In the genomic region with DNA sequence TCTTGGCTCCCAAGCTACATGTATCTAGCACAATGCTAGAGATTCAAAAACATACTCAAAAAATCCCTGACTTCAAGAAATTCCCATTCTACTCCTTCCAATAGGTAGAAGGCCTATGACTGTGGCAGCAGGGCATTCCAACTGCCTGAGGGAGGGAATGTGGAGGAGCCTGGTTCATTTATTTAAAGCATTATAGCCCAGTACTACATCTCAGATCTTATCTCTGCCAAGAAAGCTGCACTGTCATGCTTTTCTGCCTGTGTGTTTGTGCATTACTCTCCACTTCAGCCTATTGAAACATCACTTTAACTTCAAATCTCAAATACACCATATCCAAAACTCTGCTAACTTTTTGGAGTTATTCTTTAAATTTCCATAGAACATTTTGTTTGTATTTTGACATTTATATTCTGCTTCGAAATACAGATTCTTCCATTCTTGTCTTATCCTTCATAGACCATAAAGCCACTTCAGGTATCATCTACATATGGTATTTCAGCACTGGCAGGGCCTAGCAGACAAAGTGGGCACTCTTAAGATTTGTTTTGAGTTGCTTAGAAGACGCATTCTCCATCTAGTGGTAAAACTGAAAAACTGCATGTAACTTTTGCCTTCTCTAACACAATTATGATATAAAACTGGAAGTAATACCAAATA, we compare ENCODE assay signal across 8 cellular contexts. TPM values are rescaled to one million over a fixed set of nuclear protein-coding genes. Genes with fewer than 3 reads are reported as not detected.
DNase-seq lines count a peak whose midpoint lies in the region; ATAC-seq, FAIRE-seq and TF ChIP-seq lines count a peak whose summit lies in the region.

No MANE protein-coding gene starts in this region.

- H3K4me2 ChIP-seq in PC-9 = peak overlapping the region; percentile 18; the same call in 1 of the 2 replicates

- peaks cover 5% of the 10 kb centered on the region for H3K9me3 Mint-ChIP-seq in mesothelial cell of epicardium
- no peaks in the 10 kb centered on the region for H3K9me3 Mint-ChIP-seq in activated T-cell treated with anti-CD3 and anti-CD28 coated beads, Interleukin-2, amount 50 U/mL, for 24 hours

- no peak overlapping the region for H3K4me3 ChIP-seq in PC-9
- H3K4me3 ChIP-seq in dorsolateral prefrontal cortex = no peak overlapping the region

- H3K4me1 ChIP-seq in PC-9 (replicated peaks; ENCODE audit: insufficient read depth) = no peaks in the 10 kb centered on the region; the same call in 1 of the 2 replicates

- H3K36me3 ChIP-seq in PC-9 (ENCODE audit: low read depth) = no peaks in the 10 kb centered on the region

- H3K27ac ChIP-seq in PC-9 (peak overlapping the region; percentile 46), dorsolateral prefrontal cortex (no peak overlapping the region)

- FAIRE-seq in A204.1 (lab: Jason Lieb, UNC) (peak; percentile 97), G401.6 (lab: Jason Lieb, UNC) (peak; percentile 97)

- peaks cover 3% of the 10 kb centered on the region; the same call in 1 of the 2 replicates for H3F3A ChIP-seq in PC-9 (ENCODE audit: insufficient read depth, low read depth)

- H3K27me3 Mint-ChIP-seq in mesothelial cell of epicardium (ENCODE audit: low read depth) = no peaks in the 10 kb centered on the region
- no peaks in the 10 kb centered on the region for H3K27me3 Mint-ChIP-seq in activated T-cell treated with anti-CD3 and anti-CD28 coated beads, Interleukin-2, amount 50 U/mL, for 24 hours

- no peaks in the 10 kb centered on the region for H3K36me3 Mint-ChIP-seq in mesothelial cell of epicardium
- no peaks in the 10 kb centered on the region for H3K36me3 Mint-ChIP-seq in activated T-cell treated with anti-CD3 and anti-CD28 coated beads, Interleukin-2, amount 50 U/mL, for 24 hours (ENCODE audit: low read depth)

- H3K4me3 Mint-ChIP-seq in mesothelial cell of epicardium = no peak overlapping the region
- H3K4me3 Mint-ChIP-seq in activated T-cell treated with anti-CD3 and anti-CD28 coated beads, Interleukin-2, amount 50 U/mL, for 24 hours = no peak overlapping the region

- H3K4me1 Mint-ChIP-seq in mesothelial cell of epicardium = peaks cover 25% of the 10 kb centered on the region
- no peaks in the 10 kb centered on the region for H3K4me1 Mint-ChIP-seq in activated T-cell treated with anti-CD3 and anti-CD28 coated beads, Interleukin-2, amount 50 U/mL, for 24 hours (ENCODE audit: low read depth)

- intact Hi-C loops in PC-9 (cut with micrococcal nuclease; ENCODE audit: unreplicated experiment) (loop anchor here (2.0 to 5.0 kb wide), 2 partner anchors 40 to 60 kb away; a partner anchor contains a TSS), dorsolateral prefrontal cortex (cut with DNase I) (loop anchor here (5.0 to 10.0 kb wide), 2 partner anchors 60 to 398 kb away; a partner anchor contains a TSS)

- no peaks in the 10 kb centered on the region for H3K79me2 ChIP-seq in PC-9 (ENCODE audit: low read depth)

- DNase-seq in PC-9 (peak in 1 of 2 experiments; percentile 41), dorsolateral prefrontal cortex (no peak), mesothelial cell of epicardium (ENCODE audit: low spot score in 2 of 2, unreplicated experiment in 2 of 2) (no peak)
- DNase-seq in activated T-cell treated with anti-CD3 and anti-CD28 coated beads, Interleukin-2, amount 50 U/mL, for 24 hours = no peak

- POLR2A ChIA-PET in PC-9 (lab: Charles Lee; ENCODE audit: unreplicated experiment) = interaction anchor here (0.7 kb wide), 1 partner anchor 51 kb away, joined by 4 read pairs; no protein-coding TSS in a partner anchor

- no peaks in the 10 kb centered on the region for H3K9me3 ChIP-seq in PC-9 (ENCODE audit: insufficient read depth, low read depth)

- TF ChIP-seq CTCF in PC-9 (conservative IDR thresholded peaks at IDR 0.05) = peak; percentile 80
- TF ChIP-seq CTCF in dorsolateral prefrontal cortex (IDR thresholded peaks at IDR 0.05 in 54 of 56, conservative IDR thresholded peaks at IDR 0.05 in 2 of 56; ENCODE audit: low read depth in 1 of 56, partially characterized antibody in 56 of 56) = peak; percentile 54 to 94 (median 78)
- peak; percentile 84 for TF ChIP-seq CTCF in mesothelial cell of epicardium (IDR thresholded peaks at IDR 0.05; ENCODE audit: unreplicated experiment)

- no peaks in the 10 kb centered on the region for H3K27me3 ChIP-seq in PC-9 (ENCODE audit: insufficient read depth, low read depth)
- H3K27me3 ChIP-seq in dorsolateral prefrontal cortex = no peaks in the 10 kb centered on the region

- CTCF ChIA-PET in PC-9 (lab: Charles Lee) = interaction anchor here (0.5 to 0.6 kb wide), 3 partner anchors 33 to 270 kb away, joined by 3 read pairs; no protein-coding TSS in a partner anchor

- peak overlapping the region; percentile 92 for H3K27ac Mint-ChIP-seq in mesothelial cell of epicardium
- no peak overlapping the region for H3K27ac Mint-ChIP-seq in activated T-cell treated with anti-CD3 and anti-CD28 coated beads, Interleukin-2, amount 50 U/mL, for 24 hours

- no TSS peak for BruUV-seq in PC-9 (replicated peaks; lab: Mats Ljungman, UMichigan)

- no peaks in the 10 kb centered on the region for H3K9me2 ChIP-seq in PC-9 (ENCODE audit: insufficient read depth)

- H2AFZ ChIP-seq in PC-9 = no peak overlapping the region

- ATAC-seq in HG03175 (IDR thresholded peaks at IDR 0.05; ENCODE audit: unreplicated experiment) (peak; percentile 68), HG03439 (IDR thresholded peaks at IDR 0.05; ENCODE audit: unreplicated experiment) (no peak)

- no peaks in the 10 kb centered on the region for H4K20me1 ChIP-seq in PC-9 (ENCODE audit: insufficient read depth)

RNA-seq across cellular contexts. Expression of a gene that starts 59.1 kb away (rescaled TPM):
- total RNA-seq in PC-9 (2021) = 17.8 and 24.5 TPM in 2 replicates
- total RNA-seq in dorsolateral prefrontal cortex = 10 to 100 TPM in 9 of 120 experiments, 1 to 10 TPM in 111; 2.3 to 13.2 (median 6.5) TPM
- 42.5 to 45.8 TPM (median 45.6 TPM) in 3 replicates for total RNA-seq in mesothelial cell of epicardium
